ENCODE assay signal across 8 cellular contexts in the genomic region with DNA sequence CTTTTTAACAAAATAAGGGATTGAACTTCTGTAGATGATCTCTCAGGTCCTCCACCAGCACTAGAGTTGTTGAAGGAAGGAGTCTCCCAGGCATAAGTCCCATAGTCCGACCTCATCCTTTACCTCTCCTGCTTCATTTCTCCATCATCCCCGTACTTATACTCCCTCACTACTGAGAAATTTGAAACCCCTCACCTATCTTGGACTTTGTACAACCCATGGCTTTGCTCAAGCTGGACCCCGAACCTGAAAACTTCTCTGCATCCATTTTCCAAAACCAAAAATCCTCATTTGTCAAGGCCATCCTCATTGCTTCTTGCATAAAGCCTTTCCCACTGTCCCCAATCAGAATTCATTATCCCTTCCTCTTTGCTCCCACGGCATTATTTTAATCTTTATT. TPM values are rescaled to one million over a fixed set of nuclear protein-coding genes. Genes with fewer than 3 reads are reported as not detected.
DNase-seq lines count a peak whose midpoint lies in the region; ATAC-seq, FAIRE-seq and TF ChIP-seq lines count a peak whose summit lies in the region.

No MANE protein-coding gene starts in this region.

- H3K4me1 Mint-ChIP-seq in activated CD8-positive, alpha-beta memory T cell treated with anti-CD3 and anti-CD28 coated beads, Interleukin-2, amount 10 ng/mL, durations not matched to agents 7 days and 5 days, result peaks cover 19% of the 10 kb centered on the region

- no peak for FAIRE-seq in HepG2 (lab: Jason Lieb, UNC)

- TF ChIP-seq CTCF in HepG2 (CRISPR knock-in tag; IDR thresholded peaks at IDR 0.05) (no peak), thyroid gland (IDR thresholded peaks at IDR 0.05) (no peak)

- TF ChIP-seq RAD21 in HepG2 (CRISPR knock-in tag; IDR thresholded peaks at IDR 0.05), result no peak

- intact Hi-C loops in HepG2 (cut with micrococcal nuclease; ENCODE audit: unreplicated experiment), result loop anchor here (2.0 kb wide), 1 partner anchor 58 kb away; a partner anchor contains a TSS
- intact Hi-C loops in thyroid gland (cut with DNase I), result loop anchor here (10.0 kb wide), 1 partner anchor 224 kb away; a partner anchor contains a TSS
- intact Hi-C loops in sciatic nerve (cut with DNase I), result loop anchor here (5.0 kb wide), 1 partner anchor 136 kb away; no protein-coding TSS in a partner anchor

- H3K36me3 Mint-ChIP-seq in activated CD8-positive, alpha-beta memory T cell treated with anti-CD3 and anti-CD28 coated beads, Interleukin-2, amount 10 ng/mL, durations not matched to agents 7 days and 5 days, result peaks cover 15% of the 10 kb centered on the region

- no peak for ATAC-seq in activated CD8-positive, alpha-beta memory T cell treated with anti-CD3 and anti-CD28 coated beads, Interleukin-2, amount 10 ng/mL, durations not matched to agents 7 days and 5 days
- ATAC-seq in HepG2, result no peak; the same call in 2 of the 3 replicates
- ATAC-seq in sciatic nerve, result no peak
- ATAC-seq in GM21723 (IDR thresholded peaks at IDR 0.05; ENCODE audit: unreplicated experiment), result no peak

- no TSS peak for BruUV-seq in HepG2 (replicated peaks; lab: Mats Ljungman, UMichigan)

- peaks cover 18% of the 10 kb centered on the region for H3K4me1 ChIP-seq in HepG2 (ENCODE audit: insufficient read depth, low read length)
- H3K4me1 ChIP-seq in thyroid gland, result peaks cover 4 to 11% of the 10 kb centered on the region in 2 donors

- H3K27ac ChIP-seq in angular gyrus (ENCODE audit: low read depth, low read length), result peak overlapping the region; percentile 94
- no peak overlapping the region for H3K27ac ChIP-seq in HepG2 (ENCODE audit: extremely low read length, insufficient read depth, low read length)
- peak overlapping the region; percentile 90 to 97 (median 93) for H3K27ac ChIP-seq in thyroid gland

- no peaks in the 10 kb centered on the region for H3K9me3 ChIP-seq in HepG2 (ENCODE audit: low read length)
- H3K9me3 ChIP-seq in thyroid gland, result no peaks in the 10 kb centered on the region

- CTCF ChIA-PET in activated CD8-positive, alpha-beta memory T cell treated with anti-CD3 and anti-CD28 coated beads, Interleukin-2, amount 10 ng/mL, durations not matched to agents 7 days and 5 days (lab: Charles Lee), result interaction anchor here (1.0 to 10.1 kb wide), 4 partner anchors 9 to 132 kb away, joined by 3 to 150 read pairs (median 4); a partner anchor contains a TSS
- CTCF ChIA-PET in HepG2 (lab: Yijun Ruan, JAX; ENCODE audit: low intra/inter-chr PET ratio, low total read pairs), result interaction anchor here (0.8 to 4.4 kb wide), 6 partner anchors 17 to 191 kb away, joined by 3 to 50 read pairs (median 13); a partner anchor contains a TSS

- peak overlapping the region; percentile 76 to 94 (median 86) for H3K4me3 ChIP-seq in HepG2 (replicated peaks in 1 of 3; ENCODE audit: insufficient read depth in 1 of 3, low read depth in 2 of 3, low read length in 3 of 3)
- H3K4me3 ChIP-seq in thyroid gland (replicated peaks in 1 of 3), result peak overlapping the region in 1 of 3 donors; percentile 50

- H3K27ac Mint-ChIP-seq in activated CD8-positive, alpha-beta memory T cell treated with anti-CD3 and anti-CD28 coated beads, Interleukin-2, amount 10 ng/mL, durations not matched to agents 7 days and 5 days, result peak overlapping the region; percentile 93

- peak overlapping the region; percentile 97 for H3K4me2 ChIP-seq in HepG2 (ENCODE audit: low read depth, low read length)

- peak overlapping the region; percentile 86; the same call in 1 of the 2 replicates for H3K9ac ChIP-seq in HepG2 (ENCODE audit: insufficient read depth, low read depth, low read length)

- DNase-seq in activated CD8-positive, alpha-beta memory T cell treated with anti-CD3 and anti-CD28 coated beads, Interleukin-2, amount 10 ng/mL, durations not matched to agents 7 days and 5 days, result no peak
- no peak for DNase-seq in activated CD8-positive, alpha-beta memory T cell treated with anti-CD3 and anti-CD28 coated beads, Interleukin-2, amount 50 U/mL, for 48 hours
- peak; percentile 24 for DNase-seq in HepG2 (ENCODE audit: low spot score)
- DNase-seq in thyroid gland, result no peak
- no peak for DNase-seq in NCI-H1092 treated with DMSO at 0.1 percent for 48 hours (lab: John Stamatoyannopoulos, UW)
- no peak for DNase-seq in sciatic nerve (ENCODE audit: low spot score)

- no peak for TF ChIP-seq POLR2A in HepG2 (IDR thresholded peaks at IDR 0.05; ENCODE audit: insufficient read depth in 1 of 2, low read depth in 2 of 2, low read length in 2 of 2)
- no peak for TF ChIP-seq POLR2A in thyroid gland (IDR thresholded peaks at IDR 0.05)

- WGBS in HepG2 (ENCODE audit: low lambda C conversion rate), result 13% methylated on average over 4 of the region's 4 CpGs
- 70 to 72% methylated on average over 4 of the region's 4 CpGs for WGBS in thyroid gland, 2 donors

- H2AFZ ChIP-seq in HepG2 (ENCODE audit: low read length), result no peak overlapping the region

- in situ Hi-C loops in HepG2 (cut with HindIII; ENCODE audit: extremely low pct_ligation_motif_present, low pct_unique_long_range_greater_than_20kb), result no loop called here

- no peaks in the 10 kb centered on the region for H3K27me3 Mint-ChIP-seq in activated CD8-positive, alpha-beta memory T cell treated with anti-CD3 and anti-CD28 coated beads, Interleukin-2, amount 10 ng/mL, durations not matched to agents 7 days and 5 days

- no peaks in the 10 kb centered on the region for H4K20me1 ChIP-seq in HepG2 (ENCODE audit: insufficient read depth, low read length)

- no peaks in the 10 kb centered on the region for H3K27me3 ChIP-seq in HepG2 (ENCODE audit: control insufficient read depth in 1 of 2, insufficient read depth in 2 of 2, low read length in 2 of 2)
- H3K27me3 ChIP-seq in thyroid gland, result no peaks in the 10 kb centered on the region

- no peaks in the 10 kb centered on the region for H3K79me2 ChIP-seq in HepG2 (ENCODE audit: insufficient read depth, low read length)

- TF ChIP-seq EP300 in HepG2 (IDR thresholded peaks at IDR 0.05; ENCODE audit: low read depth in 2 of 2, low read length in 2 of 2) (no peak), HepG2 (CRISPR knock-in tag; IDR thresholded peaks at IDR 0.05; ENCODE audit: borderline replicate concordance) (no peak)

- H3K36me3 ChIP-seq in HepG2 (replicated peaks in 1 of 2; ENCODE audit: control insufficient read depth in 1 of 2, insufficient read depth in 2 of 2, low read length in 2 of 2) (peaks cover 4 to 17% of the 10 kb centered on the region in 2 experiments), thyroid gland (peaks cover 0 to 3% of the 10 kb centered on the region in 2 donors)

- H3K4me3 Mint-ChIP-seq in activated CD8-positive, alpha-beta memory T cell treated with anti-CD3 and anti-CD28 coated beads, Interleukin-2, amount 10 ng/mL, durations not matched to agents 7 days and 5 days, result peak overlapping the region; percentile 80

- POLR2A ChIA-PET in HepG2 (lab: Yijun Ruan, JAX), result interaction anchor here (2.9 to 3.7 kb wide), 2 partner anchors 15 to 50 kb away, joined by 13 to 14 read pairs; a partner anchor contains a TSS

- H3K9me3 Mint-ChIP-seq in activated CD8-positive, alpha-beta memory T cell treated with anti-CD3 and anti-CD28 coated beads, Interleukin-2, amount 10 ng/mL, durations not matched to agents 7 days and 5 days (ENCODE audit: low read depth), result no peaks in the 10 kb centered on the region

RNA-seq across cellular contexts. Expression of a gene that starts 0.5 kb away (rescaled TPM):
- total RNA-seq in activated CD8-positive, alpha-beta memory T cell treated with anti-CD3 and anti-CD28 coated beads, Interleukin-2, amount 10 ng/mL, durations not matched to agents 7 days and 5 days, result 10 to 100 TPM; 14.4 to 19.4 TPM
- 30.7 and 42.1 TPM in 2 replicates for total RNA-seq in HepG2 (2016; rRNA removed; fragmentation: Illumina TruSeq; extraction: Trizol)
- total RNA-seq in HepG2 (2016; cell fraction: cytosol; rRNA removed; fragmentation: Illumina TruSeq; extraction: Trizol; ENCODE audit: low read depth), result 6.5 and 7.7 TPM in 2 replicates
- 30.0 and 42.5 TPM in 2 replicates for total RNA-seq in HepG2 (2016; cell fraction: insoluble cytoplasmic fraction; rRNA removed; fragmentation: Illumina TruSeq; extraction: Trizol)
- total RNA-seq in HepG2 (2016; cell fraction: membrane; rRNA removed; fragmentation: Illumina TruSeq; extraction: Trizol), result 17.1 and 17.3 TPM in 2 replicates
- 16.1 and 17.3 TPM in 2 replicates for total RNA-seq in HepG2 (2016; cell fraction: nucleus; rRNA removed; fragmentation: Illumina TruSeq; extraction: Trizol)
- 23.8 and 30.0 TPM in 2 replicates for polyA plus RNA-seq in HepG2 (2011; rRNA removed)
- polyA plus RNA-seq in HepG2 (2011; cell fraction: cytosol; rRNA removed), result 23.3 and 26.7 TPM in 2 replicates
- polyA plus RNA-seq in HepG2 (2011; cell fraction: nucleus; rRNA removed), result 12.3 and 14.8 TPM in 2 replicates
- 20.2 and 22.8 TPM in 2 replicates for polyA plus RNA-seq in HepG2 (2012)
- 5.5 and 6.1 TPM in 2 replicates for polyA plus RNA-seq in HepG2 (2016; cell fraction: cytosol; fragmentation: Illumina TruSeq; extraction: Trizol; ENCODE audit: low read depth)
- polyA plus RNA-seq in HepG2 (2016; cell fraction: insoluble cytoplasmic fraction; fragmentation: Illumina TruSeq; extraction: Trizol; ENCODE audit: low read depth), result 35.8 and 40.0 TPM in 2 replicates
- polyA plus RNA-seq in HepG2 (2016; cell fraction: membrane; fragmentation: Illumina TruSeq; extraction: Trizol; ENCODE audit: low read depth), result 11.3 and 13.4 TPM in 2 replicates
- 14.3 and 14.5 TPM in 2 replicates for polyA plus RNA-seq in HepG2 (2016; cell fraction: nucleus; fragmentation: Illumina TruSeq; extraction: Trizol; ENCODE audit: insufficient read depth, low read depth)
- 47.0 and 114 TPM in 2 replicates for polyA minus RNA-seq in HepG2 (2011; rRNA and poly(A)+ RNA removed; ENCODE audit: low replicate concordance)
- 20.4 and 25.8 TPM in 2 replicates for polyA minus RNA-seq in HepG2 (2011; cell fraction: cytosol; rRNA and poly(A)+ RNA removed)
- 19.6 and 28.0 TPM in 2 replicates for polyA minus RNA-seq in HepG2 (2011; cell fraction: nucleus; rRNA and poly(A)+ RNA removed)
- total RNA-seq in thyroid gland, result 10 to 100 TPM in 3 of 4 donors, 1 to 10 TPM in 1; 8.6 to 13.8 (median 11.9) TPM
- total RNA-seq in sciatic nerve, result 15.0 TPM

RNA-seq across cellular contexts. Expression of a gene that starts 8.7 kb away (rescaled TPM):
- total RNA-seq in activated CD8-positive, alpha-beta memory T cell treated with anti-CD3 and anti-CD28 coated beads, Interleukin-2, amount 10 ng/mL, durations not matched to agents 7 days and 5 days, result 1 to 10 TPM; 2.6 to 3.2 TPM
- 0.38 TPM in 1 of 2 replicates, not detected in the other for total RNA-seq in HepG2 (2016; rRNA removed; fragmentation: Illumina TruSeq; extraction: Trizol)
- 0.40 and 0.71 TPM in 2 replicates for total RNA-seq in HepG2 (2016; cell fraction: cytosol; rRNA removed; fragmentation: Illumina TruSeq; extraction: Trizol; ENCODE audit: low read depth)
- total RNA-seq in HepG2 (2016; cell fraction: insoluble cytoplasmic fraction; rRNA removed; fragmentation: Illumina TruSeq; extraction: Trizol), result 0.37 TPM in 1 of 2 replicates, not detected in the other
- total RNA-seq in HepG2 (2016; cell fraction: membrane; rRNA removed; fragmentation: Illumina TruSeq; extraction: Trizol), result 0.21 and 0.37 TPM in 2 replicates
- total RNA-seq in HepG2 (2016; cell fraction: nucleus; rRNA removed; fragmentation: Illumina TruSeq; extraction: Trizol), result 0.34 and 0.56 TPM in 2 replicates
- 0.78 and 2.1 TPM in 2 replicates for polyA plus RNA-seq in HepG2 (2011; rRNA removed)
- 0.10 and 0.12 TPM in 2 replicates for polyA plus RNA-seq in HepG2 (2011; cell fraction: cytosol; rRNA removed)
- 7.7 and 12.3 TPM in 2 replicates for polyA plus RNA-seq in HepG2 (2011; cell fraction: nucleus; rRNA removed)
- 0.89 and 1.8 TPM in 2 replicates for polyA plus RNA-seq in HepG2 (2012)
- polyA plus RNA-seq in HepG2 (2016; cell fraction: cytosol; fragmentation: Illumina TruSeq; extraction: Trizol; ENCODE audit: low read depth), result not detected in 2 replicates
- not detected in 2 replicates for polyA plus RNA-seq in HepG2 (2016; cell fraction: insoluble cytoplasmic fraction; fragmentation: Illumina TruSeq; extraction: Trizol; ENCODE audit: low read depth)
- not detected in 2 replicates for polyA plus RNA-seq in HepG2 (2016; cell fraction: membrane; fragmentation: Illumina TruSeq; extraction: Trizol; ENCODE audit: low read depth)
- 2.0 and 2.1 TPM in 2 replicates for polyA plus RNA-seq in HepG2 (2016; cell fraction: nucleus; fragmentation: Illumina TruSeq; extraction: Trizol; ENCODE audit: insufficient read depth, low read depth)
- polyA minus RNA-seq in HepG2 (2011; rRNA and poly(A)+ RNA removed; ENCODE audit: low replicate concordance), result 2.2 and 2.4 TPM in 2 replicates
- polyA minus RNA-seq in HepG2 (2011; cell fraction: cytosol; rRNA and poly(A)+ RNA removed), result 0.30 TPM in 1 of 2 replicates, not detected in the other
- 3.2 and 5.2 TPM in 2 replicates for polyA minus RNA-seq in HepG2 (2011; cell fraction: nucleus; rRNA and poly(A)+ RNA removed)
- total RNA-seq in thyroid gland, result 1 to 10 TPM; 1.1 to 3.9 (median 3.4) TPM
- 3.3 TPM for total RNA-seq in sciatic nerve

RNA-seq across cellular contexts. Expression of a gene that starts 15.6 kb away (rescaled TPM):
- 10 to 100 TPM; 66.9 to 72.0 TPM for total RNA-seq in activated CD8-positive, alpha-beta memory T cell treated with anti-CD3 and anti-CD28 coated beads, Interleukin-2, amount 10 ng/mL, durations not matched to agents 7 days and 5 days
- total RNA-seq in HepG2 (2016; rRNA removed; fragmentation: Illumina TruSeq; extraction: Trizol), result 24.8 and 35.5 TPM in 2 replicates
- total RNA-seq in HepG2 (2016; cell fraction: cytosol; rRNA removed; fragmentation: Illumina TruSeq; extraction: Trizol; ENCODE audit: low read depth), result 5.6 and 5.7 TPM in 2 replicates
- total RNA-seq in HepG2 (2016; cell fraction: insoluble cytoplasmic fraction; rRNA removed; fragmentation: Illumina TruSeq; extraction: Trizol), result 24.2 and 37.7 TPM in 2 replicates
- 10.3 and 10.6 TPM in 2 replicates for total RNA-seq in HepG2 (2016; cell fraction: membrane; rRNA removed; fragmentation: Illumina TruSeq; extraction: Trizol)
- total RNA-seq in HepG2 (2016; cell fraction: nucleus; rRNA removed; fragmentation: Illumina TruSeq; extraction: Trizol), result 27.6 TPM in 2 replicates
- polyA plus RNA-seq in HepG2 (2011; rRNA removed), result 49.4 and 60.7 TPM in 2 replicates
- 45.0 and 48.2 TPM in 2 replicates for polyA plus RNA-seq in HepG2 (2011; cell fraction: cytosol; rRNA removed)
- 83.0 and 83.9 TPM in 2 replicates for polyA plus RNA-seq in HepG2 (2011; cell fraction: nucleus; rRNA removed)
- polyA plus RNA-seq in HepG2 (2012), result 34.1 and 38.6 TPM in 2 replicates
- 5.2 and 5.3 TPM in 2 replicates for polyA plus RNA-seq in HepG2 (2016; cell fraction: cytosol; fragmentation: Illumina TruSeq; extraction: Trizol; ENCODE audit: low read depth)
- polyA plus RNA-seq in HepG2 (2016; cell fraction: insoluble cytoplasmic fraction; fragmentation: Illumina TruSeq; extraction: Trizol; ENCODE audit: low read depth), result 27.2 and 31.3 TPM in 2 replicates
- polyA plus RNA-seq in HepG2 (2016; cell fraction: membrane; fragmentation: Illumina TruSeq; extraction: Trizol; ENCODE audit: low read depth), result 8.6 and 9.8 TPM in 2 replicates
- polyA plus RNA-seq in HepG2 (2016; cell fraction: nucleus; fragmentation: Illumina TruSeq; extraction: Trizol; ENCODE audit: insufficient read depth, low read depth), result 62.0 and 62.4 TPM in 2 replicates
- polyA minus RNA-seq in HepG2 (2011; rRNA and poly(A)+ RNA removed; ENCODE audit: low replicate concordance), result 12.3 and 51.1 TPM in 2 replicates
- polyA minus RNA-seq in HepG2 (2011; cell fraction: cytosol; rRNA and poly(A)+ RNA removed), result 13.9 and 15.4 TPM in 2 replicates
- 14.2 and 14.8 TPM in 2 replicates for polyA minus RNA-seq in HepG2 (2011; cell fraction: nucleus; rRNA and poly(A)+ RNA removed)
- 100 to 1,000 TPM in 1 of 4 donors, 10 to 100 TPM in 3; 48.2 to 115 (median 65.0) TPM for total RNA-seq in thyroid gland
- total RNA-seq in sciatic nerve, result 55.8 TPM

RNA-seq across cellular contexts. Expression of a gene that starts 17.0 kb away (rescaled TPM):
- total RNA-seq in activated CD8-positive, alpha-beta memory T cell treated with anti-CD3 and anti-CD28 coated beads, Interleukin-2, amount 10 ng/mL, durations not matched to agents 7 days and 5 days, result 100 to 1,000 TPM in 1 of 2 experiments, 10 to 100 TPM in 1; 95.8 to 110 TPM
- total RNA-seq in HepG2 (2016; rRNA removed; fragmentation: Illumina TruSeq; extraction: Trizol) (59.7 and 86.0 TPM in 2 replicates), thyroid gland (100 to 1,000 TPM in 2 of 4 donors, 10 to 100 TPM in 2; 82.3 to 122 (median 100) TPM), sciatic nerve (75.7 TPM)
- 29.5 and 34.8 TPM in 2 replicates for total RNA-seq in HepG2 (2016; cell fraction: cytosol; rRNA removed; fragmentation: Illumina TruSeq; extraction: Trizol; ENCODE audit: low read depth)
- total RNA-seq in HepG2 (2016; cell fraction: insoluble cytoplasmic fraction; rRNA removed; fragmentation: Illumina TruSeq; extraction: Trizol), result 56.6 and 88.6 TPM in 2 replicates
- 119 and 127 TPM in 2 replicates for total RNA-seq in HepG2 (2016; cell fraction: membrane; rRNA removed; fragmentation: Illumina TruSeq; extraction: Trizol)
- total RNA-seq in HepG2 (2016; cell fraction: nucleus; rRNA removed; fragmentation: Illumina TruSeq; extraction: Trizol), result 52.2 and 63.7 TPM in 2 replicates
- polyA plus RNA-seq in HepG2 (2011; rRNA removed), result 134 and 137 TPM in 2 replicates
- 145 and 149 TPM in 2 replicates for polyA plus RNA-seq in HepG2 (2011; cell fraction: cytosol; rRNA removed)
- polyA plus RNA-seq in HepG2 (2011; cell fraction: nucleus; rRNA removed), result 127 and 155 TPM in 2 replicates
- 82.7 and 89.2 TPM in 2 replicates for polyA plus RNA-seq in HepG2 (2012)
- polyA plus RNA-seq in HepG2 (2016; cell fraction: cytosol; fragmentation: Illumina TruSeq; extraction: Trizol; ENCODE audit: low read depth), result 47.5 and 51.2 TPM in 2 replicates
- 51.2 and 58.4 TPM in 2 replicates for polyA plus RNA-seq in HepG2 (2016; cell fraction: insoluble cytoplasmic fraction; fragmentation: Illumina TruSeq; extraction: Trizol; ENCODE audit: low read depth)
- polyA plus RNA-seq in HepG2 (2016; cell fraction: membrane; fragmentation: Illumina TruSeq; extraction: Trizol; ENCODE audit: low read depth), result 95.6 and 101 TPM in 2 replicates
- 84.0 and 89.2 TPM in 2 replicates for polyA plus RNA-seq in HepG2 (2016; cell fraction: nucleus; fragmentation: Illumina TruSeq; extraction: Trizol; ENCODE audit: insufficient read depth, low read depth)
- polyA minus RNA-seq in HepG2 (2011; rRNA and poly(A)+ RNA removed; ENCODE audit: low replicate concordance), result 148 and 315 TPM in 2 replicates
- 63.9 and 70.8 TPM in 2 replicates for polyA minus RNA-seq in HepG2 (2011; cell fraction: cytosol; rRNA and poly(A)+ RNA removed)
- polyA minus RNA-seq in HepG2 (2011; cell fraction: nucleus; rRNA and poly(A)+ RNA removed), result 91.3 and 97.2 TPM in 2 replicates

RNA-seq across cellular contexts. Expression of a gene that starts 45.5 kb away (rescaled TPM):
- total RNA-seq in activated CD8-positive, alpha-beta memory T cell treated with anti-CD3 and anti-CD28 coated beads, Interleukin-2, amount 10 ng/mL, durations not matched to agents 7 days and 5 days, result 10 to 100 TPM; 60.2 to 60.6 TPM
- total RNA-seq in HepG2 (2016; rRNA removed; fragmentation: Illumina TruSeq; extraction: Trizol) (39.4 and 53.3 TPM in 2 replicates), thyroid gland (100 to 1,000 TPM in 2 of 4 donors, 10 to 100 TPM in 2; 78.7 to 131 (median 92.0) TPM), sciatic nerve (40.8 TPM)
- total RNA-seq in HepG2 (2016; cell fraction: cytosol; rRNA removed; fragmentation: Illumina TruSeq; extraction: Trizol; ENCODE audit: low read depth), result 97.6 and 112 TPM in 2 replicates
- total RNA-seq in HepG2 (2016; cell fraction: insoluble cytoplasmic fraction; rRNA removed; fragmentation: Illumina TruSeq; extraction: Trizol), result 37.3 and 56.7 TPM in 2 replicates
- 81.3 and 81.5 TPM in 2 replicates for total RNA-seq in HepG2 (2016; cell fraction: membrane; rRNA removed; fragmentation: Illumina TruSeq; extraction: Trizol)
- total RNA-seq in HepG2 (2016; cell fraction: nucleus; rRNA removed; fragmentation: Illumina TruSeq; extraction: Trizol), result 38.7 and 41.0 TPM in 2 replicates
- polyA plus RNA-seq in HepG2 (2011; rRNA removed), result 115 and 139 TPM in 2 replicates
- polyA plus RNA-seq in HepG2 (2011; cell fraction: cytosol; rRNA removed), result 86.0 and 119 TPM in 2 replicates
- 440 and 456 TPM in 2 replicates for polyA plus RNA-seq in HepG2 (2011; cell fraction: nucleus; rRNA removed)
- polyA plus RNA-seq in HepG2 (2012), result 61.3 and 62.2 TPM in 2 replicates
- 85.1 and 89.2 TPM in 2 replicates for polyA plus RNA-seq in HepG2 (2016; cell fraction: cytosol; fragmentation: Illumina TruSeq; extraction: Trizol; ENCODE audit: low read depth)
- polyA plus RNA-seq in HepG2 (2016; cell fraction: insoluble cytoplasmic fraction; fragmentation: Illumina TruSeq; extraction: Trizol; ENCODE audit: low read depth), result 42.7 and 45.5 TPM in 2 replicates
- 68.1 and 69.5 TPM in 2 replicates for polyA plus RNA-seq in HepG2 (2016; cell fraction: membrane; fragmentation: Illumina TruSeq; extraction: Trizol; ENCODE audit: low read depth)
- polyA plus RNA-seq in HepG2 (2016; cell fraction: nucleus; fragmentation: Illumina TruSeq; extraction: Trizol; ENCODE audit: insufficient read depth, low read depth), result 75.7 and 78.1 TPM in 2 replicates
- 29.2 and 84.0 TPM in 2 replicates for polyA minus RNA-seq in HepG2 (2011; rRNA and poly(A)+ RNA removed; ENCODE audit: low replicate concordance)
- 21.6 and 22.7 TPM in 2 replicates for polyA minus RNA-seq in HepG2 (2011; cell fraction: cytosol; rRNA and poly(A)+ RNA removed)
- polyA minus RNA-seq in HepG2 (2011; cell fraction: nucleus; rRNA and poly(A)+ RNA removed), result 88.6 and 99.7 TPM in 2 replicates
